In genomic region chr10:51075802-51076201, GRCh38 we compare ENCODE assay signal across 21 cellular contexts. TPM values are rescaled to one million over a fixed set of nuclear protein-coding genes. Genes with fewer than 3 reads are reported as not detected.
A peak's percentile ranks its signal among the peaks of the same experiment; 100 is the strongest.
DNase-seq lines count a peak whose midpoint lies in the region; ATAC-seq, FAIRE-seq and TF ChIP-seq lines count a peak whose summit lies in the region.
"Had no signal": no experiment of that assay in that cellular context is flagged by ENCODE, and none has a peak within 500 bp of the region (broad histone marks: within the 10 kb centered on the region; RNA-seq: fewer than 3 reads in every experiment).

No MANE protein-coding gene starts in this region.

- H3K27me3 ChIP-seq in BJ (ENCODE audit: control insufficient read depth, insufficient read depth, low read length) = no peaks in the 10 kb centered on the region
- H3K27me3 ChIP-seq in gastrocnemius medialis = no peaks in the 10 kb centered on the region
- peaks cover 17% of the 10 kb centered on the region for H3K27me3 ChIP-seq in PC-9 (ENCODE audit: insufficient read depth, low read depth)

- H3K4me2 ChIP-seq in PC-9 = no peak overlapping the region
- H3K4me2 ChIP-seq: BLaER1 had no signal

- BruUV-seq in PC-9 (replicated peaks; lab: Mats Ljungman, UMichigan) = no TSS peak

- H3K27ac Mint-ChIP-seq in WTC11 = no peak overlapping the region
- H3K27ac Mint-ChIP-seq in stimulated activated naive B cell treated with anti-CD40 and anti-IgM and Interleukin-4, amounts not matched to agents 10 μg/mL and 1 μg/mL and 100 μg/mL, for 72 hours = no peak overlapping the region
- H3K27ac Mint-ChIP-seq: activated T-cell treated with anti-CD3 and anti-CD28 coated beads, Interleukin-2, amount 50 U/mL, for 24 hours; dendritic cell treated with granulocyte-macrophage colony-stimulating factor and Interleukin-4, amounts not matched to agents 40 ng/mL and 50 ng/mL, for 4 days; natural killer cell had no signal

- TF ChIP-seq POLR2A in gastrocnemius medialis (IDR thresholded peaks at IDR 0.05) = no peak

- POLR2A ChIA-PET in BJ (lab: Charles Lee) = no interaction called here
- POLR2A ChIA-PET in WTC11 (lab: Charles Lee) = no interaction called here
- POLR2A ChIA-PET in PC-9 (lab: Charles Lee; ENCODE audit: unreplicated experiment) = no interaction called here

- no peak for FAIRE-seq in kidney (lab: Jason Lieb, UNC)
- FAIRE-seq: GM12878 had no signal

- CTCF ChIA-PET in BJ (lab: Yijun Ruan, JAX) (interaction anchor here (1.3 kb wide), 1 partner anchor 314 kb away, joined by 4 read pairs; no protein-coding TSS in a partner anchor), WTC11 (lab: Charles Lee) (no interaction called here), PC-9 (lab: Charles Lee) (no interaction called here)

- intact Hi-C loops in kidney (cut with DNase I) = no loop called here
- intact Hi-C loops in gastrocnemius medialis (cut with DNase I; ENCODE audit: low total_unique reads) = no loop called here
- intact Hi-C loops in PC-9 (cut with micrococcal nuclease; ENCODE audit: unreplicated experiment) = no loop called here

- peaks cover 3 to 12% of the 10 kb centered on the region in 2 donors for H3K4me1 ChIP-seq in kidney (ENCODE audit: control insufficient read depth in 1 of 2, insufficient read depth in 1 of 2, low read depth in 1 of 2, low read length in 2 of 2)
- peaks cover 12 to 14% of the 10 kb centered on the region in 2 donors for H3K4me1 ChIP-seq in gastrocnemius medialis
- H3K4me1 ChIP-seq in PC-9 (replicated peaks; ENCODE audit: insufficient read depth) = no peaks in the 10 kb centered on the region
- H3K4me1 ChIP-seq: BLaER1, foreskin keratinocyte had no signal

- no peaks in the 10 kb centered on the region for H3K36me3 ChIP-seq in BJ (ENCODE audit: control insufficient read depth, insufficient read depth, low read length)
- no peaks in the 10 kb centered on the region for H3K36me3 ChIP-seq in kidney (ENCODE audit: control insufficient read depth in 1 of 2, insufficient read depth in 2 of 2, low read length in 2 of 2)
- no peaks in the 10 kb centered on the region for H3K36me3 ChIP-seq in gastrocnemius medialis
- no peaks in the 10 kb centered on the region for H3K36me3 ChIP-seq in PC-9 (ENCODE audit: low read depth)
- H3K36me3 ChIP-seq: BLaER1, spleen had no signal

- in situ Hi-C loops in gastrocnemius medialis (cut with MboI; ENCODE audit: low sequenced_read_pairs in 4 of 4) = loop anchor here in 1 of 4 donors (10.0 kb wide), 1 partner anchor 349 kb away; no protein-coding TSS in a partner anchor

- H3K9ac ChIP-seq in kidney (ENCODE audit: low read length in 2 of 2) = peak overlapping the region in 1 of 2 donors; percentile 74
- H3K9ac ChIP-seq: BLaER1 had no signal

- H3K4me3 Mint-ChIP-seq in WTC11 = peak overlapping the region; percentile 92
- no peak overlapping the region for H3K4me3 Mint-ChIP-seq in stimulated activated naive B cell treated with anti-CD40 and anti-IgM and Interleukin-4, amounts not matched to agents 10 μg/mL and 1 μg/mL and 100 μg/mL, for 72 hours
- H3K4me3 Mint-ChIP-seq: dendritic cell treated with granulocyte-macrophage colony-stimulating factor and Interleukin-4, amounts not matched to agents 40 ng/mL and 50 ng/mL, for 4 days had no signal

- peaks cover 55% of the 10 kb centered on the region for H3K4me1 Mint-ChIP-seq in WTC11
- peaks cover 12 to 15% of the 10 kb centered on the region in 2 donors for H3K4me1 Mint-ChIP-seq in stimulated activated naive B cell treated with anti-CD40 and anti-IgM and Interleukin-4, amounts not matched to agents 10 μg/mL and 1 μg/mL and 100 μg/mL, for 72 hours

- peaks cover 17% of the 10 kb centered on the region for H3K27me3 Mint-ChIP-seq in WTC11 (ENCODE audit: low read depth)
- H3K27me3 Mint-ChIP-seq in stimulated activated naive B cell treated with anti-CD40 and anti-IgM and Interleukin-4, amounts not matched to agents 10 μg/mL and 1 μg/mL and 100 μg/mL, for 72 hours = peaks cover 44 to 45% of the 10 kb centered on the region in 2 donors

- no peaks in the 10 kb centered on the region for H3K9me3 Mint-ChIP-seq in WTC11
- no peaks in the 10 kb centered on the region for H3K9me3 Mint-ChIP-seq in stimulated activated naive B cell treated with anti-CD40 and anti-IgM and Interleukin-4, amounts not matched to agents 10 μg/mL and 1 μg/mL and 100 μg/mL, for 72 hours
- H3K9me3 Mint-ChIP-seq: activated T-cell treated with anti-CD3 and anti-CD28 coated beads, Interleukin-2, amount 50 U/mL, for 24 hours; dendritic cell treated with granulocyte-macrophage colony-stimulating factor and Interleukin-4, amounts not matched to agents 40 ng/mL and 50 ng/mL, for 4 days; natural killer cell had no signal

- no peaks in the 10 kb centered on the region for H3K79me2 ChIP-seq in PC-9 (ENCODE audit: low read depth)

- ATAC-seq in WTC11 (no peak), gastrocnemius medialis (no peak)
- no peak for ATAC-seq in stimulated activated naive B cell treated with anti-CD40 and anti-IgM and Interleukin-4, amounts not matched to agents 10 μg/mL and 1 μg/mL and 100 μg/mL, for 72 hours (replicated peaks)
- ATAC-seq: foreskin keratinocyte, GM12878, natural killer cell had no signal

- no peaks in the 10 kb centered on the region for H3K36me3 Mint-ChIP-seq in WTC11
- H3K36me3 Mint-ChIP-seq in stimulated activated naive B cell treated with anti-CD40 and anti-IgM and Interleukin-4, amounts not matched to agents 10 μg/mL and 1 μg/mL and 100 μg/mL, for 72 hours = peaks cover 0 to 1% of the 10 kb centered on the region in 2 donors
- H3K36me3 Mint-ChIP-seq: natural killer cell had no signal

- H3K4me3 ChIP-seq in BJ (ENCODE audit: low read depth, low read length) (peak overlapping the region; percentile 51), kidney (ENCODE audit: low read length in 2 of 2) (peak overlapping the region; percentile 72 to 86), gastrocnemius medialis (peak overlapping the region in 3 of 4 donors; percentile 1 to 89 (median 76)), PC-9 (no peak overlapping the region)
- H3K4me3 ChIP-seq: BLaER1, GM12878 had no signal

- H4K20me1 ChIP-seq in PC-9 (ENCODE audit: insufficient read depth) = no peaks in the 10 kb centered on the region
- H4K20me1 ChIP-seq: BLaER1 had no signal

- TF ChIP-seq CTCF in BJ (IDR thresholded peaks at IDR 0.05; ENCODE audit: insufficient read depth, low read depth, low read length) = no peak
- TF ChIP-seq CTCF in WTC11 (IDR thresholded peaks at IDR 0.05) = no peak
- no peak for TF ChIP-seq CTCF in kidney (IDR thresholded peaks at IDR 0.05; ENCODE audit: borderline replicate concordance, extremely low read depth, insufficient read depth)
- TF ChIP-seq CTCF in gastrocnemius medialis (IDR thresholded peaks at IDR 0.05 in 4 of 5, conservative IDR thresholded peaks at IDR 0.05 in 1 of 5) = no peak
- TF ChIP-seq CTCF in PC-9 (conservative IDR thresholded peaks at IDR 0.05) = no peak

- DNase-seq in BJ (ENCODE audit: low read depth) (no peak), WTC11 (ENCODE audit: low spot score) (no peak), kidney (no peak), gastrocnemius medialis (no peak), PC-9 (no peak), COR-L47 (lab: John Stamatoyannopoulos, UW) (no peak)
- DNase-seq in stimulated activated naive B cell treated with anti-CD40 and anti-IgM and Interleukin-4, amounts not matched to agents 10 μg/mL and 1 μg/mL and 100 μg/mL, for 72 hours = no peak
- DNase-seq in stimulated activated CD8-positive, alpha-beta memory T cell treated with anti-CD3 and anti-CD28 coated beads, Interleukin-4, amount 100 ng/mL, for 48 hours = no peak
- DNase-seq: activated CD4-positive, alpha-beta T cell treated with anti-CD3 and anti-CD28 coated beads for 4 hours; activated T-cell treated with anti-CD3 and anti-CD28 coated beads, Interleukin-2, amount 50 U/mL, for 24 hours; foreskin keratinocyte; KG1; natural killer cell; NCI-H1417; NCI-H446 treated with DMSO at 0.1 percent for 48 hours; spleen; T-helper 1 cell; trophoblast cell had no signal

- no peak overlapping the region for H2AFZ ChIP-seq in PC-9

- no peaks in the 10 kb centered on the region for H3F3A ChIP-seq in PC-9 (ENCODE audit: insufficient read depth, low read depth)

- no peaks in the 10 kb centered on the region for H3K9me2 ChIP-seq in PC-9 (ENCODE audit: insufficient read depth)

- H3K27ac ChIP-seq in kidney (ENCODE audit: low read depth in 2 of 2, low read length in 2 of 2) = no peak overlapping the region
- no peak overlapping the region for H3K27ac ChIP-seq in gastrocnemius medialis
- no peak overlapping the region for H3K27ac ChIP-seq in PC-9
- H3K27ac ChIP-seq: BLaER1, foreskin keratinocyte, spleen had no signal

- H3K9me3 ChIP-seq in kidney (ENCODE audit: control insufficient read depth in 1 of 2, low read length in 2 of 2) (no peaks in the 10 kb centered on the region), gastrocnemius medialis (no peaks in the 10 kb centered on the region), PC-9 (ENCODE audit: insufficient read depth, low read depth) (no peaks in the 10 kb centered on the region)
- H3K9me3 ChIP-seq: spleen had no signal

TF ChIP-seq in WTC11, 78 proteins besides CTCF, POLR2A, EP300 and RAD21 (continues in another document):
- no peak for TF ChIP-seq ZNF425 (CRISPR knock-in tag; conservative IDR thresholded peaks at IDR 0.05)
- TF ChIP-seq RELA (CRISPR knock-in tag; IDR thresholded peaks at IDR 0.05; ENCODE audit: borderline replicate concordance) = no peak
- TF ChIP-seq FOXP1 (CRISPR knock-in tag; IDR thresholded peaks at IDR 0.05; ENCODE audit: borderline replicate concordance) = no peak

RNA-seq across cellular contexts. Expression of gene PRKG1, which starts 1.5 kb away (rescaled TPM):
- polyA plus RNA-seq in BJ (2011; rRNA removed) (9.7 and 11.6 TPM in 2 replicates), kidney (ENCODE audit: insufficient read depth, low read depth, low replicate concordance) (3.6 TPM)
- polyA minus RNA-seq in BJ (2011; rRNA and poly(A)+ RNA removed) = 35.0 and 35.9 TPM in 2 replicates
- total RNA-seq in WTC11 (2021) (15.6 to 16.5 TPM (median 15.7 TPM) in 3 replicates), kidney (14.8 TPM), gastrocnemius medialis (10 to 100 TPM; 10.4 to 39.4 (median 25.1) TPM), PC-9 (2021) (0.68 and 0.70 TPM in 2 replicates)
